ENCODE assay signal across 8 cellular contexts in the genomic region with DNA sequence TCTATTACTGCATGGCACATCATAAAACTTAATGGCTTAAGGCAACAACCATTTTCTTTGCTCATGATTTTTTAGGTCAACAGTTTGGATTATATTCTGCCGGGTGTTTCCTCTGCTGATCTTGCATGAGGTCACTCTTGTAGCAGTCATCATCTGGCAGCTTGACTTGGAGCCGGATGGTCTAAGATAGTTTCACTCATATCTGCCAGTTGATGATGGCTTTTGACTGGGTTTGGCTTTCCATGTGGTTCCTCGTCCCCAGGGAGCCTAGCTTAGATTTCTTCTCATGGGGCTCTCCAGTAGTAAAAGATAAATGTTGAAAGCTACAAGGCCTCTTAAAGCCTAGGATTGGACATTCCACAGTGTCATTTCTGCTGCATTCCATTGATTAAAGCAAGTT. TPM values are rescaled to one million over a fixed set of nuclear protein-coding genes. Genes with fewer than 3 reads are reported as not detected.
DNase-seq lines count a peak whose midpoint lies in the region; TF ChIP-seq lines count a peak whose summit lies in the region.

No MANE protein-coding gene starts in this region.

- DNase-seq in GM10266 (ENCODE audit: extremely low spot score) (peak; percentile 23), H4 (ENCODE audit: low spot score) (peak; percentile 39), NCI-H446 (lab: John Stamatoyannopoulos, UW) (peak; percentile 82 to 93), midbrain (lab: John Stamatoyannopoulos, UW) (peak; percentile 22), NCI-H187 treated with DMSO at 0.1 percent for 48 hours (lab: John Stamatoyannopoulos, UW) (no peak), GDM1 (lab: John Stamatoyannopoulos, UW) (no peak), amniotic stem cell (lab: John Stamatoyannopoulos, UW) (no peak)
- peak; percentile 14 for DNase-seq in central memory CD4-positive, alpha-beta T cell

- TF ChIP-seq CTCF in GM10266 (IDR thresholded peaks at IDR 0.05; ENCODE audit: control insufficient read depth, insufficient read depth, low read depth, missing control alignments): no peak

RNA-seq across cellular contexts. Expression of gene LNPEP, which starts 27.4 kb away (rescaled TPM):
- total RNA-seq in H4 (2014; rRNA removed; shearing (Covaris generic)): 38.4 and 50.8 TPM in 2 replicates

Comparison
In these comparisons a context has a peak if more than half of its experiments do, and no peak if none do; other contexts are left out.
1. DNase-seq: peak in GM10266 (single experiment), H4 (single experiment), NCI-H446 (2 of 2), central memory CD4-positive, alpha-beta T cell (single experiment) and midbrain (single experiment); none in NCI-H187 treated with DMSO at 0.1 percent for 48 hours (single experiment), GDM1 (single experiment) and amniotic stem cell (single experiment).